ENCODE assay signal across 13 cellular contexts in genomic region chr4:168636506-168637176, GRCh38.
A peak's percentile ranks its signal among the peaks of the same experiment; 100 is the strongest.
DNase-seq lines count a peak whose midpoint lies in the region; TF ChIP-seq lines count a peak whose summit lies in the region.
"Had no signal": no experiment of that assay in that cellular context is flagged by ENCODE, and none has a peak within 500 bp of the region (broad histone marks: within the 10 kb centered on the region; RNA-seq: fewer than 3 reads in every experiment).

No MANE protein-coding gene starts in this region.

- DNase-seq in EL: peak; percentile 81
- DNase-seq in right atrium auricular region (ENCODE audit: low spot score): no peak
- no peak for DNase-seq in sigmoid colon
- DNase-seq in SW480 (ENCODE audit: low spot score): no peak
- DNase-seq in activated CD4-positive, alpha-beta T cell treated with anti-CD3 and anti-CD28 coated beads for 1 hour: no peak
- DNase-seq in activated CD4-positive, alpha-beta T cell treated with anti-CD3 and anti-CD28 coated beads, Interleukin-2, amount 10 ng/mL, durations not matched to agents 24 days and 14 days: no peak
- no peak for DNase-seq in DMS114 treated with DMSO at 0.1 percent for 48 hours (lab: John Stamatoyannopoulos, UW; ENCODE audit: unreplicated experiment)
- DNase-seq: activated T-cell treated with anti-CD3 and anti-CD28 coated beads, Interleukin-2, amount 50 U/mL, for 4 hours; CD8-positive, alpha-beta T cell; H7; NCI-H2227 treated with DMSO at 0.1 percent for 48 hours; stimulated activated CD4-positive, alpha-beta T cell treated with anti-CD3 and anti-CD28 coated beads, Interleukin-4, amount 100 ng/mL, for 4 hours had no signal

- intact Hi-C loops in sigmoid colon (cut with DNase I): loop anchor here (5.0 to 10.0 kb wide), 3 partner anchors 56 to 198 kb away; no protein-coding TSS in a partner anchor
- intact Hi-C loops in activated CD4-positive, alpha-beta T cell treated with anti-CD3 and anti-CD28 coated beads, Interleukin-2, amount 10 ng/mL, durations not matched to agents 24 days and 14 days (cut with micrococcal nuclease): no loop called here

- H3K4me1 ChIP-seq in right atrium auricular region (peaks cover 0 to 73% of the 10 kb centered on the region in 2 donors), sigmoid colon (peaks cover 0 to 52% (median 39%) of the 10 kb centered on the region in 4 donors)

- H3K36me3 Mint-ChIP-seq in brain: no peaks in the 10 kb centered on the region
- H3K36me3 Mint-ChIP-seq in activated CD4-positive, alpha-beta T cell treated with anti-CD3 and anti-CD28 coated beads, Interleukin-2, amount 10 ng/mL, durations not matched to agents 24 days and 14 days (ENCODE audit: low read depth): no peaks in the 10 kb centered on the region
- H3K36me3 Mint-ChIP-seq: CD8-positive, alpha-beta T cell had no signal

- H3K27ac ChIP-seq in right atrium auricular region (peak overlapping the region; percentile 79 to 84), sigmoid colon (peak overlapping the region; percentile 44 to 93 (median 62))

- H3K27me3 ChIP-seq in right atrium auricular region (no peaks in the 10 kb centered on the region), sigmoid colon (no peaks in the 10 kb centered on the region)

- peaks cover 0 to 5% (median 0%) of the 10 kb centered on the region in 5 experiments for H3K9me3 Mint-ChIP-seq in brain
- H3K9me3 Mint-ChIP-seq in activated CD4-positive, alpha-beta T cell treated with anti-CD3 and anti-CD28 coated beads, Interleukin-2, amount 10 ng/mL, durations not matched to agents 24 days and 14 days: no peaks in the 10 kb centered on the region
- H3K9me3 Mint-ChIP-seq: activated T-cell treated with anti-CD3 and anti-CD28 coated beads, Interleukin-2, amount 50 U/mL, for 4 hours; CD8-positive, alpha-beta T cell had no signal

- H3K4me1 Mint-ChIP-seq in brain: peaks cover 76% of the 10 kb centered on the region
- peaks cover 5% of the 10 kb centered on the region for H3K4me1 Mint-ChIP-seq in activated CD4-positive, alpha-beta T cell treated with anti-CD3 and anti-CD28 coated beads, Interleukin-2, amount 10 ng/mL, durations not matched to agents 24 days and 14 days

- H3K4me3 ChIP-seq in right atrium auricular region: no peak overlapping the region
- no peak overlapping the region for H3K4me3 ChIP-seq in sigmoid colon

- H3K4me3 Mint-ChIP-seq in brain: peak overlapping the region in 1 of 5 experiments; percentile 67
- H3K4me3 Mint-ChIP-seq in activated CD4-positive, alpha-beta T cell treated with anti-CD3 and anti-CD28 coated beads, Interleukin-2, amount 10 ng/mL, durations not matched to agents 24 days and 14 days: no peak overlapping the region
- H3K4me3 Mint-ChIP-seq: activated T-cell treated with anti-CD3 and anti-CD28 coated beads, Interleukin-2, amount 50 U/mL, for 4 hours; CD8-positive, alpha-beta T cell had no signal

- no peaks in the 10 kb centered on the region for H3K36me3 ChIP-seq in right atrium auricular region
- no peaks in the 10 kb centered on the region for H3K36me3 ChIP-seq in sigmoid colon

- no peak for TF ChIP-seq EP300 in sigmoid colon (IDR thresholded peaks at IDR 0.05)

- H3K9me3 ChIP-seq in right atrium auricular region: no peaks in the 10 kb centered on the region
- no peaks in the 10 kb centered on the region for H3K9me3 ChIP-seq in sigmoid colon

- peak overlapping the region in 4 of 5 experiments; percentile 8 to 89 (median 75) for H3K27ac Mint-ChIP-seq in brain
- H3K27ac Mint-ChIP-seq in activated CD4-positive, alpha-beta T cell treated with anti-CD3 and anti-CD28 coated beads, Interleukin-2, amount 10 ng/mL, durations not matched to agents 24 days and 14 days: no peak overlapping the region
- H3K27ac Mint-ChIP-seq: CD8-positive, alpha-beta T cell had no signal

- TF ChIP-seq POLR2A in sigmoid colon (IDR thresholded peaks at IDR 0.05): no peak

- H3K27me3 Mint-ChIP-seq in brain: no peaks in the 10 kb centered on the region
- H3K27me3 Mint-ChIP-seq in activated CD4-positive, alpha-beta T cell treated with anti-CD3 and anti-CD28 coated beads, Interleukin-2, amount 10 ng/mL, durations not matched to agents 24 days and 14 days: peaks cover 50% of the 10 kb centered on the region

- 67 to 74% methylated on average over 3 of the region's 3 CpGs for WGBS in sigmoid colon, 2 donors

- no peak for TF ChIP-seq CTCF in brain (conservative IDR thresholded peaks at IDR 0.05)
- TF ChIP-seq CTCF in right atrium auricular region (IDR thresholded peaks at IDR 0.05): no peak
- TF ChIP-seq CTCF in sigmoid colon (IDR thresholded peaks at IDR 0.05): no peak
